In the genomic region with DNA sequence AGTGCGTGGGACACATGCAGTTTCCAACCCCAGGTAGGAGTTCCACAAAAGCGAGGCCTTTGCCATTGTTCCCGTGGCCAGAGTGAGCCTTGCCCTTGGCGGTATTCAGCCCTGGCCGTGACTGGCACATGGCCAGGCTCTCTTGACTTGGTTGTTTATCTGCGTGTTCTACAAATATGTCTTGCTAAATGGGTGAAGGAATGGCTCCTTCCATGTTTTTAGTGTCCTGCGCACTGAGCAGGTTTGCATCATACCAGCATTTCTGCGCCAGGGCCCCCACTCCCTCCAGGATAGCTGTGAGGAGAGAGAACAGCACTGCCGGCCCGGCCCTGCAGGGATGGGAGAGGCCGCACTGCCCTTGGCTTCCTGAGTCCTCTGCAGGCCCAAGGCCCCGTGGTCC, we compare ENCODE assay signal across 10 cellular contexts. TPM values are rescaled to one million over a fixed set of nuclear protein-coding genes. Genes with fewer than 3 reads are reported as not detected.
DNase-seq lines count a peak whose midpoint lies in the region; ATAC-seq, FAIRE-seq and TF ChIP-seq lines count a peak whose summit lies in the region.
"Had no signal": no experiment of that assay in that cellular context is flagged by ENCODE, and none has a peak within 500 bp of the region (broad histone marks: within the 10 kb centered on the region; RNA-seq: fewer than 3 reads in every experiment).

No MANE protein-coding gene starts in this region.

- no peak overlapping the region for H3K4me2 ChIP-seq in GM12878 (ENCODE audit: control insufficient read depth, insufficient read depth)

- no peaks in the 10 kb centered on the region for H3K9me3 ChIP-seq in HUES48 (ENCODE audit: control insufficient read depth, insufficient read depth, low read length)
- no peaks in the 10 kb centered on the region for H3K9me3 ChIP-seq in GM12878 (replicated peaks; ENCODE audit: control insufficient read depth, insufficient read depth, low read length)
- H3K9me3 ChIP-seq in stomach = no peaks in the 10 kb centered on the region

- TF ChIP-seq POLR2A in GM12878 (IDR thresholded peaks at IDR 0.05; ENCODE audit: low read depth, low read length) = 0 out of 2 replicates have a peak, but pooled peaks have one; percentile 11
- TF ChIP-seq POLR2A in stomach (IDR thresholded peaks at IDR 0.05) = no peak

- no peak for FAIRE-seq in GM12878 (lab: Jason Lieb, UNC)

- in situ Hi-C loops in GM12878 (cut with MboI) = no loop called here

- H3K36me3 ChIP-seq in HUES48 (ENCODE audit: control insufficient read depth, insufficient read depth, low read length) (peaks cover 72% of the 10 kb centered on the region), GM12878 (ENCODE audit: control insufficient read depth in 2 of 2, insufficient read depth in 2 of 2, low read length in 1 of 2) (peaks cover 40 to 55% of the 10 kb centered on the region in 2 experiments; a peak in 3 of 4 replicates), stomach (peaks cover 56 to 87% (median 77%) of the 10 kb centered on the region in 4 donors)

- no peak for TF ChIP-seq RAD21 in GM12878 (IDR thresholded peaks at IDR 0.05; ENCODE audit: insufficient read depth, low read depth, low read length)

- 78% methylated on average over 12 of the region's 12 CpGs for WGBS in GM12878 (ENCODE audit: insufficient coverage, insufficient replicate concordance, low lambda C conversion rate, missing lambda C conversion rate)
- 22 to 30% (median 25%) methylated on average over 11 to 12 of the region's 12 CpGs for WGBS in stomach, 5 donors

- intact Hi-C loops in GM12878 (cut with micrococcal nuclease; ENCODE audit: unreplicated experiment) = no loop called here
- intact Hi-C loops in stomach (cut with DNase I; ENCODE audit: low total_unique reads) = no loop called here

- no peak overlapping the region for H2AFZ ChIP-seq in GM12878 (ENCODE audit: control insufficient read depth, low read depth, low read length)

- no peak overlapping the region for H3K4me3 ChIP-seq in HUES48 (ENCODE audit: low read depth, low read length)
- no peak overlapping the region for H3K4me3 ChIP-seq in GM12878
- peak overlapping the region in 1 of 4 donors; percentile 22 for H3K4me3 ChIP-seq in stomach

- H3K27ac ChIP-seq in HUES48 (ENCODE audit: low read depth, low read length) (peak overlapping the region; percentile 18), GM12878 (ENCODE audit: control insufficient read depth, insufficient read depth) (no peak overlapping the region), stomach (peak overlapping the region; percentile 80 to 95 (median 89))

- CTCF ChIA-PET in GM12878 (lab: Yijun Ruan, JAX) = interaction anchor here (0.6 to 7.3 kb wide), 3 partner anchors 11 to 119 kb away, joined by 3 to 105 read pairs (median 4); no protein-coding TSS in a partner anchor

- no peaks in the 10 kb centered on the region for H3K4me1 ChIP-seq in HUES48 (ENCODE audit: control insufficient read depth, insufficient read depth, low read length)
- no peaks in the 10 kb centered on the region for H3K4me1 ChIP-seq in GM12878 (ENCODE audit: control insufficient read depth, insufficient read depth, low read length)
- H3K4me1 ChIP-seq in stomach = peaks cover 41 to 52% (median 50%) of the 10 kb centered on the region in 4 donors

- H4K20me1 ChIP-seq in GM12878 (ENCODE audit: control insufficient read depth, insufficient read depth) = no peaks in the 10 kb centered on the region

- SMC1A ChIA-PET in GM12878 (lab: Charles Lee; ENCODE audit: uncharacterized antibody, unreplicated experiment) = interaction anchor here (3.4 kb wide), 1 partner anchor 121 kb away, joined by 27 read pairs; no protein-coding TSS in a partner anchor

- no TSS peak for BruUV-seq in GM12878 (replicated peaks; lab: Mats Ljungman, UMichigan)

- ATAC-seq in GM12878 = no peak
- no peak for ATAC-seq in GM21515 (IDR thresholded peaks at IDR 0.05; ENCODE audit: unreplicated experiment)

- RAD21 ChIA-PET in GM12878 (lab: Charles Lee; ENCODE audit: unreplicated experiment) = interaction anchor here (2.4 kb wide), 1 partner anchor 120 kb away, joined by 15 read pairs; no protein-coding TSS in a partner anchor

- DNase-seq in GM12878 (ENCODE audit: low read depth, low spot score) = no peak
- DNase-seq in iris pigment epithelial cell (ENCODE audit: low read depth) = peak; percentile 88
- peak; percentile 92 for DNase-seq in stomach
- DNase-seq in DMS 273 (lab: John Stamatoyannopoulos, UW; ENCODE audit: unreplicated experiment) = no peak
- DNase-seq in OCI-M2 (lab: John Stamatoyannopoulos, UW; ENCODE audit: unreplicated experiment) = no peak
- no peak for DNase-seq in effector CD4-positive, alpha-beta T cell

- H3K27me3 ChIP-seq in HUES48 (ENCODE audit: control insufficient read depth, insufficient read depth, low read length) (no peaks in the 10 kb centered on the region), GM12878 (replicated peaks in 1 of 2; ENCODE audit: control insufficient read depth in 2 of 2, insufficient read depth in 2 of 2, low read length in 1 of 2) (no peaks in the 10 kb centered on the region), stomach (no peaks in the 10 kb centered on the region)

- no peak overlapping the region for H3K9ac ChIP-seq in HUES48 (ENCODE audit: low read depth, low read length)
- no peak overlapping the region for H3K9ac ChIP-seq in GM12878 (ENCODE audit: control insufficient read depth, insufficient read depth, low read length)

- H3K79me2 ChIP-seq in GM12878 (ENCODE audit: control insufficient read depth, insufficient read depth, low read length) = no peaks in the 10 kb centered on the region

- TF ChIP-seq EP300 in GM12878 (IDR thresholded peaks at IDR 0.05; ENCODE audit: borderline replicate concordance in 1 of 2, control insufficient read depth in 1 of 2, low read depth in 2 of 2, low read length in 2 of 2) (no peak), stomach (IDR thresholded peaks at IDR 0.05) (no peak)

- POLR2A ChIA-PET in GM12878 (lab: Charles Lee) = interaction anchor here (0.6 kb wide), 1 partner anchor 14 kb away, joined by 3 read pairs; no protein-coding TSS in a partner anchor

- TF ChIP-seq CTCF in GM12878 (IDR thresholded peaks at IDR 0.05 in 2 of 3, conservative IDR thresholded peaks at IDR 0.05 in 1 of 3; ENCODE audit: control insufficient read depth in 2 of 3, extremely low read depth in 1 of 3, insufficient read depth in 1 of 3, low read depth in 3 of 3, low read length in 3 of 3) = no peak
- no peak for TF ChIP-seq CTCF in stomach (IDR thresholded peaks at IDR 0.05)

RNA-seq across cellular contexts. Expression of gene POLR3H, which starts 20.0 kb away (rescaled TPM):
- total RNA-seq in GM12878 (2013; cell fraction: nucleolus; rRNA removed) = 25.4 and 28.9 TPM in 2 replicates
- 10.0 and 12.2 TPM in 2 replicates for total RNA-seq in GM12878 (2014; rRNA removed)
- total RNA-seq in GM12878 (2014; rRNA removed; fragmentation: Illumina TruSeq; extraction: Trizol) = 14.4 and 17.4 TPM in 2 replicates
- 36.6 and 40.9 TPM in 2 replicates for total RNA-seq in GM12878 (2021)
- 5.4 TPM for polyA plus RNA-seq in GM12878 (2011; ENCODE audit: low read depth)
- 15.7 and 29.8 TPM in 2 replicates for polyA plus RNA-seq in GM12878 (2011; rRNA removed)
- 41.0 and 42.2 TPM in 2 replicates for polyA plus RNA-seq in GM12878 (2011; cell fraction: cytosol; rRNA removed)
- 23.0 and 31.0 TPM in 2 replicates for polyA plus RNA-seq in GM12878 (2011; cell fraction: nucleus; rRNA removed)
- polyA plus RNA-seq in GM12878 (2012) = 14.0 and 14.6 TPM in 2 replicates
- polyA plus RNA-seq in GM12878 (2014; fragmentation: Illumina TruSeq; extraction: Trizol) = 12.3 and 26.2 TPM in 2 replicates
- polyA plus RNA-seq in GM12878 (2014; fragmentation: Nextera tagmentation; extraction: Ambion mirVana) = 1 to 10 TPM; 3.5 to 5.8 TPM
- polyA plus RNA-seq in GM12878 (2014; rRNA removed) = 23.1 and 26.0 TPM in 2 replicates
- polyA plus RNA-seq in GM12878 (2016; fragmentation: Nextera tagmentation; extraction: Ambion mirVana) = 10 to 100 TPM; 58.7 to 62.7 TPM
- 23.0 and 37.8 TPM in 2 replicates for polyA minus RNA-seq in GM12878 (2011; rRNA and poly(A)+ RNA removed)
- polyA minus RNA-seq in GM12878 (2011; cell fraction: cytosol; rRNA and poly(A)+ RNA removed) = 6.1 and 9.0 TPM in 2 replicates
- polyA minus RNA-seq in GM12878 (2011; cell fraction: nucleus; rRNA and poly(A)+ RNA removed) = 12.0 and 23.2 TPM in 2 replicates
- 10 to 100 TPM in 2 of 5 donors, 1 to 10 TPM in 3; 2.6 to 13.4 (median 7.1) TPM for total RNA-seq in stomach
- 10 to 100 TPM; 16.6 to 21.7 (median 16.7) TPM for polyA plus RNA-seq in stomach

RNA-seq across cellular contexts. Expression of gene CSDC2, which starts 36.5 kb away (rescaled TPM):
- not detected in 2 replicates for total RNA-seq in GM12878 (2013; cell fraction: nucleolus; rRNA removed)
- not detected in 2 replicates for total RNA-seq in GM12878 (2014; rRNA removed)
- not detected in 2 replicates for total RNA-seq in GM12878 (2014; rRNA removed; fragmentation: Illumina TruSeq; extraction: Trizol)
- total RNA-seq in GM12878 (2021) = 0.08 and 0.13 TPM in 2 replicates
- not detected for polyA plus RNA-seq in GM12878 (2011; ENCODE audit: low read depth)
- polyA plus RNA-seq in GM12878 (2011; rRNA removed) = not detected in 2 replicates
- not detected in 2 replicates for polyA plus RNA-seq in GM12878 (2011; cell fraction: cytosol; rRNA removed)
- not detected in 2 replicates for polyA plus RNA-seq in GM12878 (2011; cell fraction: nucleus; rRNA removed)
- not detected in 2 replicates for polyA plus RNA-seq in GM12878 (2012)
- not detected in 2 replicates for polyA plus RNA-seq in GM12878 (2014; fragmentation: Illumina TruSeq; extraction: Trizol)
- not detected for polyA plus RNA-seq in GM12878 (2014; fragmentation: Nextera tagmentation; extraction: Ambion mirVana)
- not detected in 2 replicates for polyA plus RNA-seq in GM12878 (2014; rRNA removed)
- polyA plus RNA-seq in GM12878 (2016; fragmentation: Nextera tagmentation; extraction: Ambion mirVana) = not detected
- polyA minus RNA-seq in GM12878 (2011; rRNA and poly(A)+ RNA removed) = not detected in 2 replicates
- polyA minus RNA-seq in GM12878 (2011; cell fraction: cytosol; rRNA and poly(A)+ RNA removed) = not detected in 2 replicates
- polyA minus RNA-seq in GM12878 (2011; cell fraction: nucleus; rRNA and poly(A)+ RNA removed) = not detected in 2 replicates
- 1 to 10 TPM in 3 of 5 donors, under 1 TPM in 1, not detected in 1; 0.89 to 6.5 (median 1.4) TPM for total RNA-seq in stomach
- polyA plus RNA-seq in stomach = 1 to 10 TPM; 1.8 to 5.5 (median 2.8) TPM
- total RNA-seq: activated T-helper 1 cell treated with anti-CD3 and anti-CD28 coated beads, Interleukin-12 subunit alpha, Interleukin-12 subunit beta, Interleukin-2, Interleukin-4 antibody, amounts not matched to agents 30 ng/mL and 10 ng/mL and 1 ng/mL, durations not matched to agents 14 hours and 24 hours and 36 hours; mononuclear cell had no signal

RNA-seq across cellular contexts. Expression of gene ACO2, which starts 55.4 kb away (rescaled TPM):
- total RNA-seq in GM12878 (2013; cell fraction: nucleolus; rRNA removed) = 78.7 and 86.2 TPM in 2 replicates
- total RNA-seq in GM12878 (2014; rRNA removed) (115 and 132 TPM in 2 replicates), GM12878 (2014; rRNA removed; fragmentation: Illumina TruSeq; extraction: Trizol) (63.2 and 69.0 TPM in 2 replicates), GM12878 (2021) (127 and 133 TPM in 2 replicates), stomach (100 to 1,000 TPM in 3 of 5 donors, 10 to 100 TPM in 2; 87.0 to 238 (median 116) TPM)
- 48.7 TPM for polyA plus RNA-seq in GM12878 (2011; ENCODE audit: low read depth)
- polyA plus RNA-seq in GM12878 (2011; rRNA removed) (16.1 and 22.4 TPM in 2 replicates), GM12878 (2014; fragmentation: Illumina TruSeq; extraction: Trizol) (41.6 and 102 TPM in 2 replicates), GM12878 (2014; fragmentation: Nextera tagmentation; extraction: Ambion mirVana) (10 to 100 TPM; 21.4 to 22.3 TPM), GM12878 (2014; rRNA removed) (74.8 and 83.8 TPM in 2 replicates), GM12878 (2016; fragmentation: Nextera tagmentation; extraction: Ambion mirVana) (100 to 1,000 TPM; 211 to 214 TPM), stomach (10 to 100 TPM; 46.6 to 51.5 (median 51.1) TPM)
- polyA plus RNA-seq in GM12878 (2011; cell fraction: cytosol; rRNA removed) = 60.6 and 64.3 TPM in 2 replicates
- polyA plus RNA-seq in GM12878 (2011; cell fraction: nucleus; rRNA removed) = 355 and 367 TPM in 2 replicates
- polyA plus RNA-seq in GM12878 (2012) = 71.7 and 92.0 TPM in 2 replicates
- polyA minus RNA-seq in GM12878 (2011; rRNA and poly(A)+ RNA removed) = 23.3 and 35.4 TPM in 2 replicates
- 26.1 and 33.6 TPM in 2 replicates for polyA minus RNA-seq in GM12878 (2011; cell fraction: cytosol; rRNA and poly(A)+ RNA removed)
- 42.7 and 65.6 TPM in 2 replicates for polyA minus RNA-seq in GM12878 (2011; cell fraction: nucleus; rRNA and poly(A)+ RNA removed)

RNA-seq across cellular contexts. Expression of gene PHF5A, which starts 55.8 kb away (rescaled TPM):
- total RNA-seq in GM12878 (2013; cell fraction: nucleolus; rRNA removed) = 6.6 and 7.7 TPM in 2 replicates
- total RNA-seq in GM12878 (2014; rRNA removed) = 81.4 and 99.9 TPM in 2 replicates
- total RNA-seq in GM12878 (2014; rRNA removed; fragmentation: Illumina TruSeq; extraction: Trizol) = 85.5 and 86.8 TPM in 2 replicates
- 64.2 and 64.8 TPM in 2 replicates for total RNA-seq in GM12878 (2021)
- polyA plus RNA-seq in GM12878 (2011; ENCODE audit: low read depth) = 38.8 TPM
- polyA plus RNA-seq in GM12878 (2011; rRNA removed) = 96.7 and 99.4 TPM in 2 replicates
- polyA plus RNA-seq in GM12878 (2011; cell fraction: cytosol; rRNA removed) = 63.8 and 68.0 TPM in 2 replicates
- 36.7 and 44.3 TPM in 2 replicates for polyA plus RNA-seq in GM12878 (2011; cell fraction: nucleus; rRNA removed)
- polyA plus RNA-seq in GM12878 (2012) = 30.5 and 37.3 TPM in 2 replicates
- polyA plus RNA-seq in GM12878 (2014; fragmentation: Illumina TruSeq; extraction: Trizol) = 91.7 and 101 TPM in 2 replicates
- 10 to 100 TPM; 40.5 to 77.0 TPM for polyA plus RNA-seq in GM12878 (2014; fragmentation: Nextera tagmentation; extraction: Ambion mirVana)
- 97.6 and 115 TPM in 2 replicates for polyA plus RNA-seq in GM12878 (2014; rRNA removed)
- 10 to 100 TPM; 51.5 to 52.4 TPM for polyA plus RNA-seq in GM12878 (2016; fragmentation: Nextera tagmentation; extraction: Ambion mirVana)
- polyA minus RNA-seq in GM12878 (2011; rRNA and poly(A)+ RNA removed) = 34.6 and 35.7 TPM in 2 replicates
- polyA minus RNA-seq in GM12878 (2011; cell fraction: cytosol; rRNA and poly(A)+ RNA removed) = 8.1 and 11.6 TPM in 2 replicates
- polyA minus RNA-seq in GM12878 (2011; cell fraction: nucleus; rRNA and poly(A)+ RNA removed) = 5.0 and 11.9 TPM in 2 replicates
- total RNA-seq in stomach = 10 to 100 TPM in 4 of 5 donors, under 1 TPM in 1; 0.58 to 54.5 (median 28.8) TPM
- polyA plus RNA-seq in stomach = 10 to 100 TPM; 42.8 to 51.9 (median 48.0) TPM

Comparison
In these comparisons a context has a peak if more than half of its experiments do, and no peak if none do; other contexts are left out.
1. DNase-seq: peak in iris pigment epithelial cell (single experiment) and stomach (single experiment); none in GM12878 (single experiment), DMS 273 (single experiment), OCI-M2 (single experiment) and effector CD4-positive, alpha-beta T cell (single experiment).